14 cellular contexts compared by ENCODE assay signal in genomic region chr9:134226221-134226930, GRCh38.
A peak's percentile ranks its signal among the peaks of the same experiment; 100 is the strongest.
DNase-seq lines count a peak whose midpoint lies in the region; ATAC-seq and TF ChIP-seq lines count a peak whose summit lies in the region.
"Had no signal": no experiment of that assay in that cellular context is flagged by ENCODE, and none has a peak within 500 bp of the region (broad histone marks: within the 10 kb centered on the region; RNA-seq: fewer than 3 reads in every experiment).

No MANE protein-coding gene starts in this region.

- no peaks in the 10 kb centered on the region for H3K9me3 Mint-ChIP-seq in nephron progenitor cell
- H3K9me3 Mint-ChIP-seq in CD8-positive, alpha-beta memory T cell = no peaks in the 10 kb centered on the region

- H3K4me1 Mint-ChIP-seq in nephron progenitor cell = peaks cover 85% of the 10 kb centered on the region
- no peaks in the 10 kb centered on the region for H3K4me1 Mint-ChIP-seq in CD8-positive, alpha-beta memory T cell

- DNase-seq in NCI-H2171 (lab: John Stamatoyannopoulos, UW) (peak; percentile 21), fibroblast of mammary gland (ENCODE audit: low read depth) (peak; percentile 22), nephron progenitor cell (peak; percentile 71), UCSD-AML1 (lab: John Stamatoyannopoulos, UW; ENCODE audit: unreplicated experiment) (no peak), NCI-H2227 (lab: John Stamatoyannopoulos, UW; ENCODE audit: unreplicated experiment) (no peak)
- no peak for DNase-seq in CD8-positive, alpha-beta memory T cell
- DNase-seq: dorsolateral prefrontal cortex, head of caudate nucleus, mesendoderm, MG63, SHP77 treated with DMSO at 0.1 percent for 48 hours had no signal

- H4K20me1 ChIP-seq in BLaER1 treated with 17β-estradiol and CSF1 and Interleukin-3, amounts not matched to agents 10 nM and 100 nM = no peaks in the 10 kb centered on the region

- H3K9ac ChIP-seq in BLaER1 treated with 17β-estradiol and CSF1 and Interleukin-3, amounts not matched to agents 10 nM and 100 nM = peak overlapping the region; percentile 34 to 82 (median 77); a peak in 19 of 22 replicates

- no peaks in the 10 kb centered on the region for H3K36me3 Mint-ChIP-seq in nephron progenitor cell (ENCODE audit: low read depth)
- H3K36me3 Mint-ChIP-seq in CD8-positive, alpha-beta memory T cell = no peaks in the 10 kb centered on the region

- H3K27ac Mint-ChIP-seq in nephron progenitor cell = no peak overlapping the region
- H3K27ac Mint-ChIP-seq in CD8-positive, alpha-beta memory T cell = peak overlapping the region in 1 of 8 donors; percentile 29

- peak overlapping the region in 10 of 11 experiments; percentile 49 to 96 (median 90); a peak in 20 of 22 replicates for H3K27ac ChIP-seq in BLaER1 treated with 17β-estradiol and CSF1 and Interleukin-3, amounts not matched to agents 10 nM and 100 nM
- no peak overlapping the region for H3K27ac ChIP-seq in CD8-positive, alpha-beta memory T cell (ENCODE audit: low read depth, low read length)
- H3K27ac ChIP-seq: dorsolateral prefrontal cortex, VCaP had no signal

- H3K4me2 ChIP-seq in BLaER1 treated with 17β-estradiol and CSF1 and Interleukin-3, amounts not matched to agents 10 nM and 100 nM = peak overlapping the region; percentile 83 to 95 (median 92)

- no peaks in the 10 kb centered on the region for H3K9me3 ChIP-seq in BLaER1 treated with 17β-estradiol and CSF1 and Interleukin-3, amounts not matched to agents 10 nM and 100 nM (replicated peaks in 1 of 11)
- no peaks in the 10 kb centered on the region for H3K9me3 ChIP-seq in CD8-positive, alpha-beta memory T cell (ENCODE audit: low read length)
- H3K9me3 ChIP-seq: MG63 had no signal

- peaks cover 12% of the 10 kb centered on the region for H3K27me3 Mint-ChIP-seq in nephron progenitor cell (ENCODE audit: low read depth, poor library complexity)
- peaks cover 4 to 6% of the 10 kb centered on the region in 2 donors for H3K27me3 Mint-ChIP-seq in CD8-positive, alpha-beta memory T cell

- H3K4me3 Mint-ChIP-seq in nephron progenitor cell = peak overlapping the region; percentile 13
- no peak overlapping the region for H3K4me3 Mint-ChIP-seq in CD8-positive, alpha-beta memory T cell

- CTCF ChIA-PET in CD8-positive, alpha-beta memory T cell (lab: Charles Lee) = no interaction called here

- no peak for ATAC-seq in HG02870 (IDR thresholded peaks at IDR 0.05; ENCODE audit: unreplicated experiment)

- peak overlapping the region in 2 of 10 experiments; percentile 19 to 40; a peak in 4 of 20 replicates for H3K4me3 ChIP-seq in BLaER1 treated with 17β-estradiol and CSF1 and Interleukin-3, amounts not matched to agents 10 nM and 100 nM
- H3K4me3 ChIP-seq in fibroblast of mammary gland (ENCODE audit: control insufficient read depth, low read depth, low read length) = no peak overlapping the region
- no peak overlapping the region for H3K4me3 ChIP-seq in CD8-positive, alpha-beta memory T cell (ENCODE audit: low read length)
- H3K4me3 ChIP-seq: dorsolateral prefrontal cortex, MG63 had no signal

- POLR2A ChIA-PET in CD8-positive, alpha-beta memory T cell (lab: Charles Lee) = no interaction called here

- peaks cover 66 to 100% (median 99%) of the 10 kb centered on the region in 10 experiments for H3K4me1 ChIP-seq in BLaER1 treated with 17β-estradiol and CSF1 and Interleukin-3, amounts not matched to agents 10 nM and 100 nM
- H3K4me1 ChIP-seq in CD8-positive, alpha-beta memory T cell (ENCODE audit: insufficient read depth, low read length) = no peaks in the 10 kb centered on the region

- TF ChIP-seq CTCF in fibroblast of mammary gland (conservative IDR thresholded peaks at IDR 0.05; ENCODE audit: control insufficient read depth, insufficient read depth, low read depth, low read length) (no peak), nephron progenitor cell (IDR thresholded peaks at IDR 0.05) (no peak)

- H3K36me3 ChIP-seq in BLaER1 treated with 17β-estradiol and CSF1 and Interleukin-3, amounts not matched to agents 10 nM and 100 nM = no peaks in the 10 kb centered on the region
- no peaks in the 10 kb centered on the region for H3K36me3 ChIP-seq in CD8-positive, alpha-beta memory T cell (ENCODE audit: insufficient read depth, low read length)
- H3K36me3 ChIP-seq: MG63 had no signal

- H3K27me3 ChIP-seq in BLaER1 treated with 17β-estradiol and CSF1 and Interleukin-3, amounts not matched to agents 10 nM and 100 nM = no peaks in the 10 kb centered on the region
- H3K27me3 ChIP-seq in CD8-positive, alpha-beta memory T cell (ENCODE audit: insufficient read depth, low read length, poor library complexity, severe bottlenecking) = no peaks in the 10 kb centered on the region
- H3K27me3 ChIP-seq: dorsolateral prefrontal cortex, MG63 had no signal

Comparison
In these comparisons a context has a peak if more than half of its experiments do, and no peak if none do; other contexts are left out.
1. DNase-seq: peak in NCI-H2171 (single experiment), fibroblast of mammary gland (single experiment) and nephron progenitor cell (single experiment); none in UCSD-AML1 (single experiment), NCI-H2227 (single experiment) and CD8-positive, alpha-beta memory T cell (0 of 5).